8 cellular contexts compared by ENCODE assay signal in genomic region chr7:139360210-139360947, GRCh38. TPM values are rescaled to one million over a fixed set of nuclear protein-coding genes. Genes with fewer than 3 reads are reported as not detected.
DNase-seq lines count a peak whose midpoint lies in the region; ATAC-seq, FAIRE-seq and TF ChIP-seq lines count a peak whose summit lies in the region.

No MANE protein-coding gene starts in this region.

- peak; percentile 87 for TF ChIP-seq POLR2A in GM12891 (IDR thresholded peaks at IDR 0.05; ENCODE audit: low read depth, low read length)

- no peaks in the 10 kb centered on the region for H3K9me3 ChIP-seq in adipocyte (ENCODE audit: control insufficient read depth, low read length)
- H3K9me3 ChIP-seq in cardiac muscle cell (ENCODE audit: low read depth): no peaks in the 10 kb centered on the region
- H3K9me3 ChIP-seq in parathyroid adenoma (ENCODE audit: control insufficient read depth, low read length): no peaks in the 10 kb centered on the region
- no peaks in the 10 kb centered on the region for H3K9me3 ChIP-seq in tibial artery

- no peaks in the 10 kb centered on the region for H3K27me3 ChIP-seq in adipocyte (replicated peaks; ENCODE audit: control insufficient read depth, insufficient read depth, low read length)
- no peaks in the 10 kb centered on the region for H3K27me3 ChIP-seq in cardiac muscle cell
- no peaks in the 10 kb centered on the region for H3K27me3 ChIP-seq in parathyroid adenoma (ENCODE audit: control insufficient read depth, insufficient read depth, low read length)
- no peaks in the 10 kb centered on the region for H3K27me3 ChIP-seq in tibial artery

- peak; percentile 73 for DNase-seq in GM12891 (ENCODE audit: insufficient read length, low spot score)
- DNase-seq in NCI-H1417 treated with DMSO at 0.1 percent for 48 hours (lab: John Stamatoyannopoulos, UW): peak; percentile 85
- DNase-seq in SW 1271 (lab: John Stamatoyannopoulos, UW): peak; percentile 85 to 89
- DNase-seq in adipocyte (ENCODE audit: low read depth): peak; percentile 98
- DNase-seq in cardiac muscle cell (ENCODE audit: low read depth in 1 of 2, low spot score in 1 of 2): peak; percentile 96 to 98
- DNase-seq in tibial artery: peak; percentile 98 to 99

- FAIRE-seq in GM12891 (lab: Jason Lieb, UNC): no peak

- peak overlapping the region; percentile 93 for H3K4me3 ChIP-seq in adipocyte (ENCODE audit: low read length)
- peak overlapping the region; percentile 72 for H3K4me3 ChIP-seq in cardiac muscle cell
- peak overlapping the region; percentile 99 for H3K4me3 ChIP-seq in parathyroid adenoma (ENCODE audit: low read depth, low read length)
- H3K4me3 ChIP-seq in tibial artery: peak overlapping the region; percentile 83 to 100

- peak overlapping the region; percentile 100 for H3K9ac ChIP-seq in adipocyte (ENCODE audit: low read length)
- peak overlapping the region; percentile 92 for H3K9ac ChIP-seq in parathyroid adenoma

- peaks cover 26% of the 10 kb centered on the region for H3K79me2 ChIP-seq in parathyroid adenoma

- H2AFZ ChIP-seq in parathyroid adenoma: peak overlapping the region; percentile 80

- peaks cover 31% of the 10 kb centered on the region for H3K4me1 ChIP-seq in adipocyte (ENCODE audit: control insufficient read depth, insufficient read depth, low read length)
- peaks cover 22% of the 10 kb centered on the region for H3K4me1 ChIP-seq in cardiac muscle cell (ENCODE audit: low read depth)
- no peaks in the 10 kb centered on the region for H3K4me1 ChIP-seq in parathyroid adenoma
- H3K4me1 ChIP-seq in tibial artery: peaks cover 0 to 53% (median 23%) of the 10 kb centered on the region in 4 donors

- H3K4me2 ChIP-seq in parathyroid adenoma (ENCODE audit: low read length): peak overlapping the region; percentile 94

- TF ChIP-seq CTCF in cardiac muscle cell (IDR thresholded peaks at IDR 0.05; ENCODE audit: low read depth, low read length) (no peak), parathyroid adenoma (IDR thresholded peaks at IDR 0.05) (no peak), tibial artery (IDR thresholded peaks at IDR 0.05) (no peak)

- H3K27ac ChIP-seq in cardiac muscle cell (peak overlapping the region; percentile 97), parathyroid adenoma (peak overlapping the region; percentile 98), tibial artery (peak overlapping the region; percentile 98 to 100)

- H3K36me3 ChIP-seq in adipocyte (ENCODE audit: control insufficient read depth, insufficient read depth, low read length, severe bottlenecking) (peaks cover 5% of the 10 kb centered on the region), cardiac muscle cell (peaks cover 7% of the 10 kb centered on the region), parathyroid adenoma (ENCODE audit: control insufficient read depth, insufficient read depth, low read length) (no peaks in the 10 kb centered on the region), tibial artery (peaks cover 0 to 3% (median 0%) of the 10 kb centered on the region in 3 donors)

- ATAC-seq in HG02763 (IDR thresholded peaks at IDR 0.05; ENCODE audit: unreplicated experiment): peak; percentile 71

- intact Hi-C loops in tibial artery (cut with DNase I; ENCODE audit: low total_unique reads): loop anchor here (5.0 kb wide), 1 partner anchor 817 kb away; the partner anchor contains the start of gene KDM7A

TF ChIP-seq in GM12891, 5 proteins besides CTCF, POLR2A, EP300 and RAD21:
- peak; percentile 85 for TF ChIP-seq TAF1 (IDR thresholded peaks at IDR 0.05; ENCODE audit: low read depth, low read length)
- TF ChIP-seq SPI1 (IDR thresholded peaks at IDR 0.05; ENCODE audit: low read depth, low read length): no peak
- TF ChIP-seq POU2F2 (IDR thresholded peaks at IDR 0.05; ENCODE audit: low read depth, low read length): no peak; the same call in 1 of the 2 replicates
- TF ChIP-seq POLR2AphosphoS5 (IDR thresholded peaks at IDR 0.05; ENCODE audit: low read depth, low read length): peak; percentile 53

RNA-seq across cellular contexts. Expression of gene LUC7L2, which starts 0.7 kb away (rescaled TPM):
- polyA plus RNA-seq in GM12891 (2012; ENCODE audit: low read depth, missing spikeins): 48.0 TPM
- 55.1 and 105 TPM in 2 replicates for total RNA-seq in cardiac muscle cell
- polyA plus RNA-seq in cardiac muscle cell: 87.8 and 109 TPM in 2 replicates

RNA-seq across cellular contexts. Expression of gene FMC1, which starts 19.2 kb away (rescaled TPM):
- 13.7 TPM for polyA plus RNA-seq in GM12891 (2012; ENCODE audit: low read depth, missing spikeins)
- 10.9 and 22.5 TPM in 2 replicates for total RNA-seq in cardiac muscle cell
- polyA plus RNA-seq in cardiac muscle cell: 101 and 129 TPM in 2 replicates

Comparison
In these comparisons a context has a peak if more than half of its experiments do, and no peak if none do; other contexts are left out.
1. Peak in every context shown above with its lines: DNase-seq, ATAC-seq, H3K4me3 ChIP-seq and H3K27ac ChIP-seq.